ENCODE assay signal across 8 cellular contexts in genomic region chr16:70453891-70454220, GRCh38. TPM values are rescaled to one million over a fixed set of nuclear protein-coding genes. Genes with fewer than 3 reads are reported as not detected.
A peak's percentile ranks its signal among the peaks of the same experiment; 100 is the strongest.
DNase-seq lines count a peak whose midpoint lies in the region; ATAC-seq and TF ChIP-seq lines count a peak whose summit lies in the region.

No MANE protein-coding gene starts in this region.

- H3K79me2 ChIP-seq in fibroblast of lung (ENCODE audit: control insufficient read depth, insufficient read depth, low read length) (no peaks in the 10 kb centered on the region), osteoblast (ENCODE audit: insufficient read depth, low read length) (peaks cover 9% of the 10 kb centered on the region)

- H3K27ac ChIP-seq in SJSA1 = no peak overlapping the region
- H3K27ac ChIP-seq in fibroblast of lung (ENCODE audit: insufficient read depth, low read length) = peak overlapping the region; percentile 97
- H3K27ac ChIP-seq in osteoblast (ENCODE audit: low read depth, low read length) = peak overlapping the region; percentile 97

- H2AFZ ChIP-seq in fibroblast of lung (ENCODE audit: low read length) = peak overlapping the region; percentile 86
- H2AFZ ChIP-seq in osteoblast (ENCODE audit: low read length) = peak overlapping the region; percentile 98

- H3K27me3 ChIP-seq in SJSA1 (replicated peaks) = no peaks in the 10 kb centered on the region
- H3K27me3 ChIP-seq in fibroblast of lung (ENCODE audit: control insufficient read depth, insufficient read depth, low read length) = no peaks in the 10 kb centered on the region
- H3K27me3 ChIP-seq in osteoblast (ENCODE audit: insufficient read depth, low read length) = no peaks in the 10 kb centered on the region

- peaks cover 14% of the 10 kb centered on the region for H3K4me1 Mint-ChIP-seq in activated CD4-positive, alpha-beta T cell treated with anti-CD3 and anti-CD28 coated beads, Interleukin-2, amount 10 ng/mL, durations not matched to agents 24 days and 14 days

- H3K4me3 ChIP-seq in SJSA1 (peak overlapping the region; percentile 72), fibroblast of lung (replicated peaks in 1 of 4; ENCODE audit: control extremely low read depth in 1 of 4, insufficient read depth in 1 of 4, low read depth in 3 of 4, low read length in 4 of 4) (peak overlapping the region; percentile 70 to 94 (median 82)), osteoblast (ENCODE audit: insufficient read depth, low read length) (peak overlapping the region; percentile 97)

- H3K4me2 ChIP-seq in fibroblast of lung (ENCODE audit: extremely low read depth, insufficient read depth, low read length) (peak overlapping the region; percentile 83), osteoblast (ENCODE audit: insufficient read depth, low read length) (peak overlapping the region; percentile 99)

- no peak overlapping the region for H3K9ac ChIP-seq in fibroblast of lung (ENCODE audit: insufficient read depth, low read length)

- H3K4me1 ChIP-seq in SJSA1 (replicated peaks) (peaks cover 4% of the 10 kb centered on the region), fibroblast of lung (ENCODE audit: control insufficient read depth, extremely low read depth, insufficient read depth, low read length) (no peaks in the 10 kb centered on the region), osteoblast (ENCODE audit: insufficient read depth, low read length) (no peaks in the 10 kb centered on the region)

- no peaks in the 10 kb centered on the region for H3K36me3 ChIP-seq in SJSA1
- no peaks in the 10 kb centered on the region for H3K36me3 ChIP-seq in fibroblast of lung (ENCODE audit: control insufficient read depth, insufficient read depth, low read length)
- H3K36me3 ChIP-seq in osteoblast (ENCODE audit: insufficient read depth, low read length) = no peaks in the 10 kb centered on the region

- no peak for TF ChIP-seq CTCF in fibroblast of lung (conservative IDR thresholded peaks at IDR 0.05 in 1 of 2, IDR thresholded peaks at IDR 0.05 in 1 of 2; ENCODE audit: low read depth in 1 of 2, low read length in 2 of 2)
- no peak for TF ChIP-seq CTCF in osteoblast (IDR thresholded peaks at IDR 0.05; ENCODE audit: extremely low read depth, low read depth, low read length)

- H3K4me3 Mint-ChIP-seq in activated CD4-positive, alpha-beta T cell treated with anti-CD3 and anti-CD28 coated beads, Interleukin-2, amount 10 ng/mL, durations not matched to agents 24 days and 14 days = peak overlapping the region; percentile 85

- ATAC-seq in GM19395 (IDR thresholded peaks at IDR 0.05; ENCODE audit: unreplicated experiment) = no peak
- no peak for ATAC-seq in GM18505 (IDR thresholded peaks at IDR 0.05; ENCODE audit: unreplicated experiment)

- H3K9me3 ChIP-seq in SJSA1 (replicated peaks) = no peaks in the 10 kb centered on the region
- no peaks in the 10 kb centered on the region for H3K9me3 ChIP-seq in fibroblast of lung (ENCODE audit: control insufficient read depth, insufficient read depth, low read depth, low read length)
- no peaks in the 10 kb centered on the region for H3K9me3 ChIP-seq in osteoblast (ENCODE audit: low read depth, low read length)

- H3K36me3 Mint-ChIP-seq in activated CD4-positive, alpha-beta T cell treated with anti-CD3 and anti-CD28 coated beads, Interleukin-2, amount 10 ng/mL, durations not matched to agents 24 days and 14 days (ENCODE audit: low read depth) = no peaks in the 10 kb centered on the region

- TF ChIP-seq POLR2A in GM18505 (IDR thresholded peaks at IDR 0.05; ENCODE audit: borderline replicate concordance, extremely low read depth, insufficient read depth, insufficient read length) = no peak

- H3K27me3 Mint-ChIP-seq in activated CD4-positive, alpha-beta T cell treated with anti-CD3 and anti-CD28 coated beads, Interleukin-2, amount 10 ng/mL, durations not matched to agents 24 days and 14 days = peaks cover 1% of the 10 kb centered on the region

- H4K20me1 ChIP-seq in fibroblast of lung (ENCODE audit: control insufficient read depth, extremely low read depth, insufficient read depth, low read length) (no peaks in the 10 kb centered on the region), osteoblast (ENCODE audit: insufficient read depth, low read length) (no peaks in the 10 kb centered on the region)

- intact Hi-C loops in activated CD4-positive, alpha-beta T cell treated with anti-CD3 and anti-CD28 coated beads, Interleukin-2, amount 10 ng/mL, durations not matched to agents 24 days and 14 days (cut with micrococcal nuclease) = loop anchor here (1.0 kb wide), 3 partner anchors 15 to 74 kb away; partner anchors contain the start of gene ST3GAL2

- peak overlapping the region; percentile 88 for H3K27ac Mint-ChIP-seq in activated CD4-positive, alpha-beta T cell treated with anti-CD3 and anti-CD28 coated beads, Interleukin-2, amount 10 ng/mL, durations not matched to agents 24 days and 14 days

- no peak for DNase-seq in activated CD4-positive, alpha-beta T cell treated with anti-CD3 and anti-CD28 coated beads, Interleukin-2, amount 10 ng/mL, durations not matched to agents 24 days and 14 days
- DNase-seq in activated CD4-positive, alpha-beta T cell treated with anti-CD3 and anti-CD28 coated beads, Interleukin-2, amount 50 U/mL, for 48 hours = no peak
- DNase-seq in SJSA1 (ENCODE audit: low read depth in 1 of 2, low spot score in 2 of 2) (no peak), fibroblast of lung (ENCODE audit: low read depth in 2 of 2) (peak in 1 of 2 donors; percentile 45), osteoblast (ENCODE audit: insufficient read length, low spot score, missing footprints) (no peak), NCI-H446 (lab: John Stamatoyannopoulos, UW) (no peak)

- no peaks in the 10 kb centered on the region for H3K9me3 Mint-ChIP-seq in activated CD4-positive, alpha-beta T cell treated with anti-CD3 and anti-CD28 coated beads, Interleukin-2, amount 10 ng/mL, durations not matched to agents 24 days and 14 days

RNA-seq across cellular contexts. Expression of gene FCSK, which starts 0.5 kb away (rescaled TPM):
- total RNA-seq in activated CD4-positive, alpha-beta T cell treated with anti-CD3 and anti-CD28 coated beads, Interleukin-2, amount 10 ng/mL, durations not matched to agents 24 days and 14 days = 19.6 and 24.4 TPM in 2 replicates
- total RNA-seq in SJSA1 (2014; rRNA removed; shearing (Covaris generic)) = 3.4 and 5.3 TPM in 2 replicates
- total RNA-seq in fibroblast of lung (11.8 and 13.5 TPM in 2 replicates), osteoblast (10.3 and 11.9 TPM in 2 replicates)
- 4.4 and 4.9 TPM in 2 replicates for polyA plus RNA-seq in fibroblast of lung
- polyA plus RNA-seq in fibroblast of lung (2012) = 4.4 and 5.0 TPM in 2 replicates
- 5.9 and 7.1 TPM in 2 replicates for polyA minus RNA-seq in fibroblast of lung (ENCODE audit: low replicate concordance)

RNA-seq across cellular contexts. Expression of gene ST3GAL2, which starts 15.0 kb away (rescaled TPM):
- 27.9 and 37.0 TPM in 2 replicates for total RNA-seq in activated CD4-positive, alpha-beta T cell treated with anti-CD3 and anti-CD28 coated beads, Interleukin-2, amount 10 ng/mL, durations not matched to agents 24 days and 14 days
- total RNA-seq in SJSA1 (2014; rRNA removed; shearing (Covaris generic)) = 23.2 and 43.8 TPM in 2 replicates
- total RNA-seq in fibroblast of lung (9.5 and 17.8 TPM in 2 replicates), osteoblast (22.4 and 22.7 TPM in 2 replicates)
- polyA plus RNA-seq in fibroblast of lung = 13.1 and 13.5 TPM in 2 replicates
- 16.2 and 17.6 TPM in 2 replicates for polyA plus RNA-seq in fibroblast of lung (2012)
- 59.6 and 59.9 TPM in 2 replicates for polyA minus RNA-seq in fibroblast of lung (ENCODE audit: low replicate concordance)
